Comparison of ENCODE assay signal across 8 cellular contexts in the genomic region with DNA sequence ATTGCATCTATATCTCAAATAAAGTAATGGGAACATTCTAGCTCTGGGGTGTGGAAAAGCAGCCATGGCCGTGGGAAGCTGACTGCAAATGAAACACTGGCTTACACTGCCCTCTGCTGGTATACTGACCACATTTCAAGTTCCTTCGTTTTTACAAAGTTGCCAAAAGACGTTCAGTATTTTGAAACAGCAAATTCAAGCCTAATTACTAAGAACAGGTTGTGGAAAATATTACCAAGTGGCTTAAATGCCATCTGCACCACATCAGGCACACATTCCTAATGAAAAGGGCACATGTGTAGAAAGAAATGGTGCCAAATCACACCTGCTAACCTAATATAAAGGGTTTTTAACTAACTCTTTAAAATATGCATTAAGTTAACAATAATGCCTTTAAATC.
DNase-seq lines count a peak whose midpoint lies in the region; ATAC-seq and TF ChIP-seq lines count a peak whose summit lies in the region.

No MANE protein-coding gene starts in this region.

- no peak overlapping the region for H3K27ac ChIP-seq in HCT116 (ENCODE audit: low read depth, low read length)
- no peak overlapping the region for H3K27ac ChIP-seq in OCI-LY1 (ENCODE audit: low read depth, low read length, poor library complexity, severe bottlenecking)
- H3K27ac ChIP-seq in parathyroid adenoma: no peak overlapping the region

- TF ChIP-seq RAD21 in HCT116 (IDR thresholded peaks at IDR 0.05; ENCODE audit: low read depth): peak; percentile 77

- no TSS peak for BruUV-seq in HCT116 (replicated peaks; lab: Mats Ljungman, UMichigan)

- H3K4me3 ChIP-seq in HCT116 (replicated peaks in 1 of 2; ENCODE audit: low read depth in 1 of 2, low read length in 2 of 2) (no peak overlapping the region), OCI-LY1 (ENCODE audit: low read depth, low read length, poor library complexity, severe bottlenecking) (no peak overlapping the region), parathyroid adenoma (ENCODE audit: low read depth, low read length) (no peak overlapping the region)

- RAD21 ChIA-PET in HCT116 (lab: Charles Lee; ENCODE audit: low non-redundant PET in 1 of 2, low total read pairs in 2 of 2, uncharacterized antibody in 2 of 2, unreplicated experiment in 2 of 2): interaction anchor here in 1 of 2 experiments (0.7 to 1.0 kb wide), 2 partner anchors 832 to 901 kb away, joined by 3 read pairs; no protein-coding TSS in a partner anchor

- H2AFZ ChIP-seq in HCT116 (ENCODE audit: low read depth, low read length, poor library complexity, severe bottlenecking) (no peak overlapping the region), OCI-LY1 (ENCODE audit: low read length) (no peak overlapping the region), parathyroid adenoma (no peak overlapping the region)

- H3K9ac ChIP-seq in HCT116 (ENCODE audit: low read length): no peak overlapping the region
- H3K9ac ChIP-seq in OCI-LY1 (ENCODE audit: low read length): no peak overlapping the region
- no peak overlapping the region for H3K9ac ChIP-seq in parathyroid adenoma

- intact Hi-C loops in HCT116 (cut with micrococcal nuclease): loop anchor here (2.0 to 10.0 kb wide), 3 partner anchors 172 to 900 kb away; no protein-coding TSS in a partner anchor

- H3K36me3 ChIP-seq in HCT116 (ENCODE audit: control insufficient read depth in 1 of 2, insufficient read depth in 2 of 2, low read length in 2 of 2) (no peaks in the 10 kb centered on the region), OCI-LY1 (ENCODE audit: insufficient read depth, low read length) (no peaks in the 10 kb centered on the region), parathyroid adenoma (ENCODE audit: control insufficient read depth, insufficient read depth, low read length) (no peaks in the 10 kb centered on the region)

- ATAC-seq in HCT116 (peak; percentile 74), HG02759 (IDR thresholded peaks at IDR 0.05; ENCODE audit: unreplicated experiment) (no peak), GM19452 (IDR thresholded peaks at IDR 0.05; ENCODE audit: unreplicated experiment) (no peak)

- POLR2A ChIA-PET in HCT116 (lab: Charles Lee): no interaction called here

- TF ChIP-seq CTCF in HCT116 (IDR thresholded peaks at IDR 0.05 in 2 of 3, conservative IDR thresholded peaks at IDR 0.05 in 1 of 3; ENCODE audit: borderline replicate concordance in 1 of 3, insufficient read depth in 1 of 3, low read depth in 2 of 3, low read length in 2 of 3): peak; percentile 49 to 91 (median 70); a peak in 5 of 6 replicates
- peak; percentile 97 for TF ChIP-seq CTCF in OCI-LY1 (IDR thresholded peaks at IDR 0.05; ENCODE audit: low read length)
- peak; percentile 82 for TF ChIP-seq CTCF in parathyroid adenoma (IDR thresholded peaks at IDR 0.05)

- no peaks in the 10 kb centered on the region for H3F3A ChIP-seq in OCI-LY1 (ENCODE audit: insufficient read depth, low read length)

- H3K27me3 ChIP-seq in HCT116 (ENCODE audit: insufficient read depth, low read length): no peaks in the 10 kb centered on the region
- H3K27me3 ChIP-seq in OCI-LY1 (ENCODE audit: insufficient read depth, low read length): no peaks in the 10 kb centered on the region
- H3K27me3 ChIP-seq in parathyroid adenoma (ENCODE audit: control insufficient read depth, insufficient read depth, low read length): no peaks in the 10 kb centered on the region

- H3K4me1 ChIP-seq in HCT116 (ENCODE audit: control insufficient read depth in 1 of 2, insufficient read depth in 2 of 2, low read length in 2 of 2): no peaks in the 10 kb centered on the region
- no peaks in the 10 kb centered on the region for H3K4me1 ChIP-seq in OCI-LY1 (ENCODE audit: insufficient read depth, low read length, severe bottlenecking)
- H3K4me1 ChIP-seq in parathyroid adenoma: no peaks in the 10 kb centered on the region

- no peak for TF ChIP-seq POLR2A in HCT116 (IDR thresholded peaks at IDR 0.05; ENCODE audit: borderline replicate concordance, extremely low read depth, insufficient read depth, insufficient read length)

- DNase-seq in COLO829 (ENCODE audit: low spot score) (peak; percentile 89), HCT116 (ENCODE audit: low read depth, low spot score) (peak; percentile 42), glomerular endothelial cell (ENCODE audit: extremely low read depth, low read depth, low spot score) (peak; percentile 37)
- peak; percentile 26 for DNase-seq in activated naive CD4-positive, alpha-beta T cell treated with Interleukin-2 at 50 U/mL for 16 hours

- H3K9me2 ChIP-seq in HCT116 (ENCODE audit: insufficient read depth): no peaks in the 10 kb centered on the region
- no peaks in the 10 kb centered on the region for H3K9me2 ChIP-seq in OCI-LY1 (ENCODE audit: low read depth, low read length)

- CTCF ChIA-PET in HCT116 (lab: Charles Lee): interaction anchor here (0.9 to 2.4 kb wide), 11 partner anchors 8 to 901 kb away, joined by 3 to 18 read pairs (median 4); partner anchors contain the start of gene HOXA13

- H3K9me3 ChIP-seq in HCT116 (ENCODE audit: control insufficient read depth in 1 of 2, insufficient read depth in 1 of 2, low read depth in 1 of 2, low read length in 2 of 2): no peaks in the 10 kb centered on the region
- no peaks in the 10 kb centered on the region for H3K9me3 ChIP-seq in OCI-LY1 (ENCODE audit: low read length)
- H3K9me3 ChIP-seq in parathyroid adenoma (ENCODE audit: control insufficient read depth, low read length): no peaks in the 10 kb centered on the region

- H3K4me2 ChIP-seq in HCT116 (ENCODE audit: low read length) (no peak overlapping the region), OCI-LY1 (ENCODE audit: low read length) (no peak overlapping the region), parathyroid adenoma (ENCODE audit: low read length) (no peak overlapping the region)

- H4K20me1 ChIP-seq in HCT116 (ENCODE audit: insufficient read depth) (no peaks in the 10 kb centered on the region), OCI-LY1 (ENCODE audit: insufficient read depth, low read length) (no peaks in the 10 kb centered on the region)

- H3K79me2 ChIP-seq in HCT116 (ENCODE audit: insufficient read depth, low read length) (no peaks in the 10 kb centered on the region), OCI-LY1 (ENCODE audit: insufficient read depth, low read length) (no peaks in the 10 kb centered on the region), parathyroid adenoma (peaks cover 15% of the 10 kb centered on the region)

TF ChIP-seq in HCT116, 20 proteins besides CTCF, POLR2A, EP300 and RAD21:
- TF ChIP-seq ELF1 (IDR thresholded peaks at IDR 0.05; ENCODE audit: borderline replicate concordance, low read depth): no peak
- peak; percentile 65 for TF ChIP-seq YY1 (IDR thresholded peaks at IDR 0.05; ENCODE audit: extremely low read depth, insufficient replicate concordance, low read depth, low read length)

Comparison
In these comparisons a context has a peak if more than half of its experiments do, and no peak if none do; other contexts are left out.
1. DNase-seq: peak in every context shown above with its lines; median percentile 89 in COLO829; 42 in HCT116; 37 in glomerular endothelial cell; 26 in activated naive CD4-positive, alpha-beta T cell treated with Interleukin-2 at 50 U/mL for 16 hours.